Comparison of ENCODE assay signal across 1 cellular context in the genomic region with DNA sequence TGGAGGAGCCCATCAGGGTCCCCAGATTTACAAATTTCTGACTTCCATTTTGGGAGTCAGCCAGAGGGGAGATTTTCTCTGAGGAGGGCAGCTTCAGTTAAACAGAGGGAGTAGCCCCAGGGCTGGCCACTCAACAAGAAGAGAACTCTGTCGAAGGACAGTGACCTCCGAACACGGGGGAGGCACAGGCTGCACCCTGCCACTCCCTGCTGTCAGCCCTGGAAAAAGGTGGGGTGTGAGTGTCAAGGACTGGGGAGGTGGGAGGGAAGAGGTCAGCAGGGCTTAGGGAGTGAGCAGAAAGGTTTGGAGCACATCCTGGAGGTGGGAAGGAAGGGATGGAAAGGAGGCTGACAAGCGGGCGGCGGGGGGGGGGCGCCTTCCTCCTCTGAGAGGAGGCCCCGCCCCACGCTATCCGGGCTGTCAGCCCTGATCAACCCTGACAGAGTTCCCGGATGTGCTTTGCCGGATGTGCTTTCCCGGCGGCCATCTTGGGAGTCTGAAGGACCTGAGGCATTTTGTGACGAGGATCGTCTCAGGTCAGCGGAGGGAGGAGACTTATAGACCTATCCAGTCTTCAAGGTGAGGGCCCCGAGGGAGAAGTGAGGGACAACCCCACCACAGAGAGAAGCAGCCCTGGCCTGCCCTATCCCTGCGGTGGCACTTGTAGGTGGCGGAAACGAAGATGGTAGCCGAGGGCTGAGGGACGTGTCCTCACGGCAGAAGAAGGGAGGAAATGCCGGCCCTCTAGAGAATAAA.
TF ChIP-seq lines count a peak whose summit lies in the region.

A gene with protein sequence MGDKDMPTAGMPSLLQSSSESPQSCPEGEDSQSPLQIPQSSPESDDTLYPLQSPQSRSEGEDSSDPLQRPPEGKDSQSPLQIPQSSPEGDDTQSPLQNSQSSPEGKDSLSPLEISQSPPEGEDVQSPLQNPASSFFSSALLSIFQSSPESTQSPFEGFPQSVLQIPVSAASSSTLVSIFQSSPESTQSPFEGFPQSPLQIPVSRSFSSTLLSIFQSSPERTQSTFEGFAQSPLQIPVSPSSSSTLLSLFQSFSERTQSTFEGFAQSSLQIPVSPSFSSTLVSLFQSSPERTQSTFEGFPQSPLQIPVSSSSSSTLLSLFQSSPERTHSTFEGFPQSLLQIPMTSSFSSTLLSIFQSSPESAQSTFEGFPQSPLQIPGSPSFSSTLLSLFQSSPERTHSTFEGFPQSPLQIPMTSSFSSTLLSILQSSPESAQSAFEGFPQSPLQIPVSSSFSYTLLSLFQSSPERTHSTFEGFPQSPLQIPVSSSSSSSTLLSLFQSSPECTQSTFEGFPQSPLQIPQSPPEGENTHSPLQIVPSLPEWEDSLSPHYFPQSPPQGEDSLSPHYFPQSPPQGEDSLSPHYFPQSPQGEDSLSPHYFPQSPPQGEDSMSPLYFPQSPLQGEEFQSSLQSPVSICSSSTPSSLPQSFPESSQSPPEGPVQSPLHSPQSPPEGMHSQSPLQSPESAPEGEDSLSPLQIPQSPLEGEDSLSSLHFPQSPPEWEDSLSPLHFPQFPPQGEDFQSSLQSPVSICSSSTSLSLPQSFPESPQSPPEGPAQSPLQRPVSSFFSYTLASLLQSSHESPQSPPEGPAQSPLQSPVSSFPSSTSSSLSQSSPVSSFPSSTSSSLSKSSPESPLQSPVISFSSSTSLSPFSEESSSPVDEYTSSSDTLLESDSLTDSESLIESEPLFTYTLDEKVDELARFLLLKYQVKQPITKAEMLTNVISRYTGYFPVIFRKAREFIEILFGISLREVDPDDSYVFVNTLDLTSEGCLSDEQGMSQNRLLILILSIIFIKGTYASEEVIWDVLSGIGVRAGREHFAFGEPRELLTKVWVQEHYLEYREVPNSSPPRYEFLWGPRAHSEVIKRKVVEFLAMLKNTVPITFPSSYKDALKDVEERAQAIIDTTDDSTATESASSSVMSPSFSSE (plus strand): TSS at position 495 of the 756 bp plus-strand sequence. CDS start 1,179 bp downstream, outside the sequence.

TF ChIP-seq in K562, 482 proteins besides CTCF, POLR2A, EP300 and RAD21 (continued from another document and continues in another):
- TF ChIP-seq YY1 (IDR thresholded peaks at IDR 0.05; ENCODE audit: borderline replicate concordance in 1 of 3, control insufficient read depth in 1 of 3, extremely low read depth in 1 of 3, insufficient read depth in 3 of 3, insufficient read length in 1 of 3, insufficient replicate concordance in 2 of 3, low read depth in 1 of 3, low read length in 2 of 3) = peak; percentile 46 to 91 (median 71)
- TF ChIP-seq TCF7 (IDR thresholded peaks at IDR 0.05; ENCODE audit: borderline replicate concordance) = no peak
- no peak for TF ChIP-seq SMC3 (conservative IDR thresholded peaks at IDR 0.05; ENCODE audit: insufficient read depth, low read depth, low read length)
- no peak for TF ChIP-seq SIX5 (IDR thresholded peaks at IDR 0.05; ENCODE audit: borderline replicate concordance in 1 of 2, insufficient read depth in 1 of 2, low read depth in 1 of 2, low read length in 2 of 2)
- TF ChIP-seq POLR2G (IDR thresholded peaks at IDR 0.05; ENCODE audit: low read depth, low read length) = peak; percentile 44; the same call in 1 of the 2 replicates
- TF ChIP-seq, protein P1, sequence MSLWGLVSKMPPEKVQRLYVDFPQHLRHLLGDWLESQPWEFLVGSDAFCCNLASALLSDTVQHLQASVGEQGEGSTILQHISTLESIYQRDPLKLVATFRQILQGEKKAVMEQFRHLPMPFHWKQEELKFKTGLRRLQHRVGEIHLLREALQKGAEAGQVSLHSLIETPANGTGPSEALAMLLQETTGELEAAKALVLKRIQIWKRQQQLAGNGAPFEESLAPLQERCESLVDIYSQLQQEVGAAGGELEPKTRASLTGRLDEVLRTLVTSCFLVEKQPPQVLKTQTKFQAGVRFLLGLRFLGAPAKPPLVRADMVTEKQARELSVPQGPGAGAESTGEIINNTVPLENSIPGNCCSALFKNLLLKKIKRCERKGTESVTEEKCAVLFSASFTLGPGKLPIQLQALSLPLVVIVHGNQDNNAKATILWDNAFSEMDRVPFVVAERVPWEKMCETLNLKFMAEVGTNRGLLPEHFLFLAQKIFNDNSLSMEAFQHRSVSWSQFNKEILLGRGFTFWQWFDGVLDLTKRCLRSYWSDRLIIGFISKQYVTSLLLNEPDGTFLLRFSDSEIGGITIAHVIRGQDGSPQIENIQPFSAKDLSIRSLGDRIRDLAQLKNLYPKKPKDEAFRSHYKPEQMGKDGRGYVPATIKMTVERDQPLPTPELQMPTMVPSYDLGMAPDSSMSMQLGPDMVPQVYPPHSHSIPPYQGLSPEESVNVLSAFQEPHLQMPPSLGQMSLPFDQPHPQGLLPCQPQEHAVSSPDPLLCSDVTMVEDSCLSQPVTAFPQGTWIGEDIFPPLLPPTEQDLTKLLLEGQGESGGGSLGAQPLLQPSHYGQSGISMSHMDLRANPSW (CRISPR knock-in tag; IDR thresholded peaks at IDR 0.05) = no peak
- no peak for TF ChIP-seq ZNF830 (CRISPR knock-in tag; IDR thresholded peaks at IDR 0.05)
- TF ChIP-seq EP400 (IDR thresholded peaks at IDR 0.05) = 0 out of 2 replicates have a peak, but pooled peaks have one; percentile 28
- no peak for TF ChIP-seq ATF1 (CRISPR knock-in tag; IDR thresholded peaks at IDR 0.05)
- peak; percentile 29; the same call in 1 of the 2 replicates for TF ChIP-seq ATF1 (tag; IDR thresholded peaks at IDR 0.05)
- TF ChIP-seq, protein P2, sequence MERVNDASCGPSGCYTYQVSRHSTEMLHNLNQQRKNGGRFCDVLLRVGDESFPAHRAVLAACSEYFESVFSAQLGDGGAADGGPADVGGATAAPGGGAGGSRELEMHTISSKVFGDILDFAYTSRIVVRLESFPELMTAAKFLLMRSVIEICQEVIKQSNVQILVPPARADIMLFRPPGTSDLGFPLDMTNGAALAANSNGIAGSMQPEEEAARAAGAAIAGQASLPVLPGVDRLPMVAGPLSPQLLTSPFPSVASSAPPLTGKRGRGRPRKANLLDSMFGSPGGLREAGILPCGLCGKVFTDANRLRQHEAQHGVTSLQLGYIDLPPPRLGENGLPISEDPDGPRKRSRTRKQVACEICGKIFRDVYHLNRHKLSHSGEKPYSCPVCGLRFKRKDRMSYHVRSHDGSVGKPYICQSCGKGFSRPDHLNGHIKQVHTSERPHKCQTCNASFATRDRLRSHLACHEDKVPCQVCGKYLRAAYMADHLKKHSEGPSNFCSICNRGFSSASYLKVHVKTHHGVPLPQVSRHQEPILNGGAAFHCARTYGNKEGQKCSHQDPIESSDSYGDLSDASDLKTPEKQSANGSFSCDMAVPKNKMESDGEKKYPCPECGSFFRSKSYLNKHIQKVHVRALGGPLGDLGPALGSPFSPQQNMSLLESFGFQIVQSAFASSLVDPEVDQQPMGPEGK (CRISPR knock-in tag; IDR thresholded peaks at IDR 0.05; ENCODE audit: borderline replicate concordance) = no peak
- no peak for TF ChIP-seq ZNF75A (CRISPR knock-in tag; IDR thresholded peaks at IDR 0.05)
- no peak for TF ChIP-seq BRD4 (IDR thresholded peaks at IDR 0.05)
- no peak for TF ChIP-seq FOXJ2 (tag; IDR thresholded peaks at IDR 0.05)
- TF ChIP-seq SRSF9 (IDR thresholded peaks at IDR 0.05; ENCODE audit: borderline replicate concordance, low read depth, low read length) = no peak
- no peak for TF ChIP-seq EZH2 (IDR thresholded peaks at IDR 0.05; ENCODE audit: borderline replicate concordance, low read depth, low read length)
- no peak for TF ChIP-seq NR4A1 (CRISPR knock-in tag; IDR thresholded peaks at IDR 0.05)
- TF ChIP-seq NR4A1 (tag; IDR thresholded peaks at IDR 0.05) = no peak
- TF ChIP-seq, protein P3, sequence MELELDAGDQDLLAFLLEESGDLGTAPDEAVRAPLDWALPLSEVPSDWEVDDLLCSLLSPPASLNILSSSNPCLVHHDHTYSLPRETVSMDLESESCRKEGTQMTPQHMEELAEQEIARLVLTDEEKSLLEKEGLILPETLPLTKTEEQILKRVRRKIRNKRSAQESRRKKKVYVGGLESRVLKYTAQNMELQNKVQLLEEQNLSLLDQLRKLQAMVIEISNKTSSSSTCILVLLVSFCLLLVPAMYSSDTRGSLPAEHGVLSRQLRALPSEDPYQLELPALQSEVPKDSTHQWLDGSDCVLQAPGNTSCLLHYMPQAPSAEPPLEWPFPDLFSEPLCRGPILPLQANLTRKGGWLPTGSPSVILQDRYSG (tag; conservative IDR thresholded peaks at IDR 0.05; ENCODE audit: low read depth) = no peak
- TF ChIP-seq HNRNPH1 (optimal IDR thresholded peaks at IDR 0.05; ENCODE audit: low read depth, low read length) = no peak
- TF ChIP-seq ELF4 (CRISPR knock-in tag; IDR thresholded peaks at IDR 0.05) = no peak
- TF ChIP-seq RBM39 (optimal IDR thresholded peaks at IDR 0.05; ENCODE audit: low read depth, low read length) = no peak
- TF ChIP-seq KDM4B (IDR thresholded peaks at IDR 0.05; ENCODE audit: borderline replicate concordance in 2 of 2, low read depth in 1 of 2) = no peak
- TF ChIP-seq ZNF717 (CRISPR knock-in tag; IDR thresholded peaks at IDR 0.05) = no peak
- TF ChIP-seq, protein P4, sequence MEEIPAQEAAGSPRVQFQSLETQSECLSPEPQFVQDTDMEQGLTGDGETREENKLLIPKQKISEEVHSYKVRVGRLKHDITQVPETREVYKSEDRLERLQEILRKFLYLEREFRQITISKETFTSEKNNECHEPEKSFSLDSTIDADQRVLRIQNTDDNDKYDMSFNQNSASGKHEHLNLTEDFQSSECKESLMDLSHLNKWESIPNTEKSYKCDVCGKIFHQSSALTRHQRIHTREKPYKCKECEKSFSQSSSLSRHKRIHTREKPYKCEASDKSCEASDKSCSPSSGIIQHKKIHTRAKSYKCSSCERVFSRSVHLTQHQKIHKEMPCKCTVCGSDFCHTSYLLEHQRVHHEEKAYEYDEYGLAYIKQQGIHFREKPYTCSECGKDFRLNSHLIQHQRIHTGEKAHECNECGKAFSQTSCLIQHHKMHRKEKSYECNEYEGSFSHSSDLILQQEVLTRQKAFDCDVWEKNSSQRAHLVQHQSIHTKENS (CRISPR knock-in tag; IDR thresholded peaks at IDR 0.05) = no peak
- peak; percentile 22 for TF ChIP-seq TAF1 (IDR thresholded peaks at IDR 0.05; ENCODE audit: control insufficient read depth, extremely low read depth, insufficient read depth, low read length, severe bottlenecking)
- TF ChIP-seq MBD2 (IDR thresholded peaks at IDR 0.05; ENCODE audit: borderline replicate concordance, low read depth) = no peak
- TF ChIP-seq TRIM28 (IDR thresholded peaks at IDR 0.05) = no peak
- TF ChIP-seq, protein P5, sequence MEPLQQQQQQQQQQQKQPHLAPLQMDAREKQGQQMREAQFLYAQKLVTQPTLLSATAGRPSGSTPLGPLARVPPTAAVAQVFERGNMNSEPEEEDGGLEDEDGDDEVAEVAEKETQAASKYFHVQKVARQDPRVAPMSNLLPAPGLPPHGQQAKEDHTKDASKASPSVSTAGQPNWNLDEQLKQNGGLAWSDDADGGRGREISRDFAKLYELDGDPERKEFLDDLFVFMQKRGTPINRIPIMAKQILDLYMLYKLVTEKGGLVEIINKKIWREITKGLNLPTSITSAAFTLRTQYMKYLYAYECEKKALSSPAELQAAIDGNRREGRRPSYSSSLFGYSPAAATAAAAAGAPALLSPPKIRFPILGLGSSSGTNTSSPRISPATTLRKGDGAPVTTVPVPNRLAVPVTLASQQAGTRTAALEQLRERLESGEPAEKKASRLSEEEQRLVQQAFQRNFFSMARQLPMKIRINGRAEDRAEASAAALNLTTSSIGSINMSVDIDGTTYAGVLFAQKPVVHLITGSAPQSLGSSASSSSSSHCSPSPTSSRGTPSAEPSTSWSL (CRISPR knock-in tag; IDR thresholded peaks at IDR 0.05; ENCODE audit: borderline replicate concordance) = no peak
- peak; percentile 67 for TF ChIP-seq RBFOX2 (IDR thresholded peaks at IDR 0.05; ENCODE audit: low read depth, low read length)
- TF ChIP-seq, protein P6, sequence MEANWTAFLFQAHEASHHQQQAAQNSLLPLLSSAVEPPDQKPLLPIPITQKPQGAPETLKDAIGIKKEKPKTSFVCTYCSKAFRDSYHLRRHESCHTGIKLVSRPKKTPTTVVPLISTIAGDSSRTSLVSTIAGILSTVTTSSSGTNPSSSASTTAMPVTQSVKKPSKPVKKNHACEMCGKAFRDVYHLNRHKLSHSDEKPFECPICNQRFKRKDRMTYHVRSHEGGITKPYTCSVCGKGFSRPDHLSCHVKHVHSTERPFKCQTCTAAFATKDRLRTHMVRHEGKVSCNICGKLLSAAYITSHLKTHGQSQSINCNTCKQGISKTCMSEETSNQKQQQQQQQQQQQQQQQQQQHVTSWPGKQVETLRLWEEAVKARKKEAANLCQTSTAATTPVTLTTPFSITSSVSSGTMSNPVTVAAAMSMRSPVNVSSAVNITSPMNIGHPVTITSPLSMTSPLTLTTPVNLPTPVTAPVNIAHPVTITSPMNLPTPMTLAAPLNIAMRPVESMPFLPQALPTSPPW (CRISPR knock-in tag; IDR thresholded peaks at IDR 0.05) = peak; percentile 92
- TF ChIP-seq HDAC6 (IDR thresholded peaks at IDR 0.05; ENCODE audit: low read depth, low read length) = no peak
- TF ChIP-seq RNF2 (IDR thresholded peaks at IDR 0.05) = no peak
- TF ChIP-seq GABPA (tag; conservative IDR thresholded peaks at IDR 0.05; ENCODE audit: low read depth) = peak; percentile 87
- TF ChIP-seq, protein P7, sequence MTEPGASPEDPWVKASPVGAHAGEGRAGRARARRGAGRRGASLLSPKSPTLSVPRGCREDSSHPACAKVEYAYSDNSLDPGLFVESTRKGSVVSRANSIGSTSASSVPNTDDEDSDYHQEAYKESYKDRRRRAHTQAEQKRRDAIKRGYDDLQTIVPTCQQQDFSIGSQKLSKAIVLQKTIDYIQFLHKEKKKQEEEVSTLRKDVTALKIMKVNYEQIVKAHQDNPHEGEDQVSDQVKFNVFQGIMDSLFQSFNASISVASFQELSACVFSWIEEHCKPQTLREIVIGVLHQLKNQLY (CRISPR knock-in tag; conservative IDR thresholded peaks at IDR 0.05) = no peak
- no peak for TF ChIP-seq HNRNPL (IDR thresholded peaks at IDR 0.05; ENCODE audit: low read depth, low read length)
- TF ChIP-seq CXXC5 (CRISPR knock-in tag; IDR thresholded peaks at IDR 0.05) = no peak
- TF ChIP-seq ZKSCAN1 (IDR thresholded peaks at IDR 0.05; ENCODE audit: low read depth, low read length) = no peak
- peak; percentile 51 for TF ChIP-seq SUPT5H (IDR thresholded peaks at IDR 0.05)
- no peak for TF ChIP-seq RBM22 (IDR thresholded peaks at IDR 0.05; ENCODE audit: low read depth, low read length, poor library complexity, severe bottlenecking)
- TF ChIP-seq, protein P8, sequence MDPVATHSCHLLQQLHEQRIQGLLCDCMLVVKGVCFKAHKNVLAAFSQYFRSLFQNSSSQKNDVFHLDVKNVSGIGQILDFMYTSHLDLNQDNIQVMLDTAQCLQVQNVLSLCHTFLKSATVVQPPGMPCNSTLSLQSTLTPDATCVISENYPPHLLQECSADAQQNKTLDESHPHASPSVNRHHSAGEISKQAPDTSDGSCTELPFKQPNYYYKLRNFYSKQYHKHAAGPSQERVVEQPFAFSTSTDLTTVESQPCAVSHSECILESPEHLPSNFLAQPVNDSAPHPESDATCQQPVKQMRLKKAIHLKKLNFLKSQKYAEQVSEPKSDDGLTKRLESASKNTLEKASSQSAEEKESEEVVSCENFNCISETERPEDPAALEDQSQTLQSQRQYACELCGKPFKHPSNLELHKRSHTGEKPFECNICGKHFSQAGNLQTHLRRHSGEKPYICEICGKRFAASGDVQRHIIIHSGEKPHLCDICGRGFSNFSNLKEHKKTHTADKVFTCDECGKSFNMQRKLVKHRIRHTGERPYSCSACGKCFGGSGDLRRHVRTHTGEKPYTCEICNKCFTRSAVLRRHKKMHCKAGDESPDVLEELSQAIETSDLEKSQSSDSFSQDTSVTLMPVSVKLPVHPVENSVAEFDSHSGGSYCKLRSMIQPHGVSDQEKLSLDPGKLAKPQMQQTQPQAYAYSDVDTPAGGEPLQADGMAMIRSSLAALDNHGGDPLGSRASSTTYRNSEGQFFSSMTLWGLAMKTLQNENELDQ (CRISPR knock-in tag; IDR thresholded peaks at IDR 0.05; ENCODE audit: borderline replicate concordance) = no peak
- no peak for TF ChIP-seq ZBTB17 (CRISPR knock-in tag; IDR thresholded peaks at IDR 0.05)
- TF ChIP-seq PHF8 (IDR thresholded peaks at IDR 0.05; ENCODE audit: borderline replicate concordance, low read length) = peak; percentile 67
- no peak for TF ChIP-seq GTF2F1 (IDR thresholded peaks at IDR 0.05; ENCODE audit: low read depth, low read length)
- TF ChIP-seq ZNF253 (CRISPR knock-in tag; conservative IDR thresholded peaks at IDR 0.05) = no peak
